Comparison of ENCODE assay signal across 16 cellular contexts in genomic region chr20:36924167-36925045, GRCh38. TPM values are rescaled to one million over a fixed set of nuclear protein-coding genes. Genes with fewer than 3 reads are reported as not detected.
A peak's percentile ranks its signal among the peaks of the same experiment; 100 is the strongest.
DNase-seq lines count a peak whose midpoint lies in the region; ATAC-seq and TF ChIP-seq lines count a peak whose summit lies in the region.
"Had no signal": no experiment of that assay in that cellular context is flagged by ENCODE, and none has a peak within 500 bp of the region (broad histone marks: within the 10 kb centered on the region; RNA-seq: fewer than 3 reads in every experiment).

No MANE protein-coding gene starts in this region.

- 87% methylated on average over 9 of the region's 9 CpGs for WGBS in esophagus muscularis mucosa

- H3K27me3 Mint-ChIP-seq in activated T-helper 2 cell treated with anti-CD3 and anti-CD28 coated beads, Interferon-gamma antibody, Interleukin-2, Interleukin-4, amounts not matched to agents 10 μg/mL and 5 μg/mL and 100 μg/mL, durations not matched to agents 14 hours and 24 hours and 36 hours (ENCODE audit: low read depth), result no peaks in the 10 kb centered on the region

- H3K27ac Mint-ChIP-seq in activated T-helper 2 cell treated with anti-CD3 and anti-CD28 coated beads, Interferon-gamma antibody, Interleukin-2, Interleukin-4, amounts not matched to agents 10 μg/mL and 5 μg/mL and 100 μg/mL, durations not matched to agents 14 hours and 24 hours and 36 hours, result peak overlapping the region; percentile 13

- H3K27ac ChIP-seq in esophagus muscularis mucosa (replicated peaks in 1 of 4), result peak overlapping the region in 1 of 4 donors; percentile 29
- H3K27ac ChIP-seq: HL-60, sigmoid colon had no signal

- H3K4me1 ChIP-seq in mucosa of stomach (ENCODE audit: control insufficient read depth, insufficient read depth, low read length), result peaks cover 14% of the 10 kb centered on the region
- H3K4me1 ChIP-seq in esophagus muscularis mucosa, result peaks cover 0 to 27% (median 10%) of the 10 kb centered on the region in 4 donors
- H3K4me1 ChIP-seq: sigmoid colon had no signal

- TF ChIP-seq POLR2A in esophagus muscularis mucosa (IDR thresholded peaks at IDR 0.05; ENCODE audit: low read depth), result no peak

- peak; percentile 29 for DNase-seq in NCI-H1105 treated with DMSO at 0.1 percent for 48 hours (lab: John Stamatoyannopoulos, UW)
- no peak for DNase-seq in NCI-H1105 (lab: John Stamatoyannopoulos, UW)
- DNase-seq in HT-29 (ENCODE audit: low spot score), result peak; percentile 25
- no peak for DNase-seq in activated T-helper 2 cell treated with anti-CD3 and anti-CD28 coated beads, Interferon-gamma antibody, Interleukin-2, Interleukin-4, amounts not matched to agents 10 μg/mL and 5 μg/mL and 100 μg/mL, durations not matched to agents 14 hours and 24 hours and 36 hours (ENCODE audit: low spot score)
- no peak for DNase-seq in medulla oblongata (ENCODE audit: extremely low spot score)
- DNase-seq in esophagus muscularis mucosa (ENCODE audit: extremely low spot score), result no peak
- DNase-seq: activated T-cell treated with anti-CD3 and anti-CD28 coated beads, Interleukin-2, amount 50 U/mL, for 48 hours; midbrain; RPMI8226; sigmoid colon; T-helper 9 cell had no signal

- no peak for ATAC-seq in HG03097 (IDR thresholded peaks at IDR 0.05; ENCODE audit: low FRiP score, unreplicated experiment)

- H3K36me3 ChIP-seq in mucosa of stomach (ENCODE audit: control insufficient read depth, insufficient read depth, low read length) (no peaks in the 10 kb centered on the region), esophagus muscularis mucosa (peaks cover 80 to 98% (median 96%) of the 10 kb centered on the region in 4 donors)

- H3K4me3 ChIP-seq in mucosa of stomach (ENCODE audit: low read length) (no peak overlapping the region), esophagus muscularis mucosa (no peak overlapping the region)
- H3K4me3 ChIP-seq: sigmoid colon had no signal

- H3K36me3 Mint-ChIP-seq in activated T-helper 2 cell treated with anti-CD3 and anti-CD28 coated beads, Interferon-gamma antibody, Interleukin-2, Interleukin-4, amounts not matched to agents 10 μg/mL and 5 μg/mL and 100 μg/mL, durations not matched to agents 14 hours and 24 hours and 36 hours (ENCODE audit: low read depth), result peaks cover 49% of the 10 kb centered on the region

- no peak for TF ChIP-seq EP300 in esophagus muscularis mucosa (IDR thresholded peaks at IDR 0.05)

- peak overlapping the region; percentile 28 for H3K9ac ChIP-seq in mucosa of stomach (ENCODE audit: low read length)

- intact Hi-C loops in activated T-helper 2 cell treated with anti-CD3 and anti-CD28 coated beads, Interferon-gamma antibody, Interleukin-2, Interleukin-4, amounts not matched to agents 10 μg/mL and 5 μg/mL and 100 μg/mL, durations not matched to agents 14 hours and 24 hours and 36 hours (cut with micrococcal nuclease), result no loop called here
- intact Hi-C loops in esophagus muscularis mucosa (cut with DNase I), result loop anchor here (5.0 kb wide), 1 partner anchor 32 kb away; no protein-coding TSS in a partner anchor

- no peak for TF ChIP-seq CTCF in esophagus muscularis mucosa (IDR thresholded peaks at IDR 0.05)

- H3K4me1 Mint-ChIP-seq in activated T-helper 2 cell treated with anti-CD3 and anti-CD28 coated beads, Interferon-gamma antibody, Interleukin-2, Interleukin-4, amounts not matched to agents 10 μg/mL and 5 μg/mL and 100 μg/mL, durations not matched to agents 14 hours and 24 hours and 36 hours (ENCODE audit: low read depth), result peaks cover 5% of the 10 kb centered on the region

- H3K9me3 ChIP-seq in mucosa of stomach (ENCODE audit: control insufficient read depth, low read length) (no peaks in the 10 kb centered on the region), esophagus muscularis mucosa (no peaks in the 10 kb centered on the region)
- H3K9me3 ChIP-seq: sigmoid colon had no signal

- no peaks in the 10 kb centered on the region for H3K27me3 ChIP-seq in mucosa of stomach (ENCODE audit: control insufficient read depth, insufficient read depth, low read length)
- H3K27me3 ChIP-seq in esophagus muscularis mucosa, result no peaks in the 10 kb centered on the region
- H3K27me3 ChIP-seq: sigmoid colon had no signal

- H3K9me3 Mint-ChIP-seq in activated T-helper 2 cell treated with anti-CD3 and anti-CD28 coated beads, Interferon-gamma antibody, Interleukin-2, Interleukin-4, amounts not matched to agents 10 μg/mL and 5 μg/mL and 100 μg/mL, durations not matched to agents 14 hours and 24 hours and 36 hours, result no peaks in the 10 kb centered on the region

- no peak overlapping the region for H3K4me3 Mint-ChIP-seq in activated T-helper 2 cell treated with anti-CD3 and anti-CD28 coated beads, Interferon-gamma antibody, Interleukin-2, Interleukin-4, amounts not matched to agents 10 μg/mL and 5 μg/mL and 100 μg/mL, durations not matched to agents 14 hours and 24 hours and 36 hours (ENCODE audit: low read depth)

RNA-seq across cellular contexts. Expression of gene SAMHD1, which starts 27.1 kb away (rescaled TPM):
- total RNA-seq in HT-29 (2014; rRNA removed; shearing (Covaris generic)), result 17.0 and 20.3 TPM in 2 replicates
- total RNA-seq in activated T-helper 2 cell treated with anti-CD3 and anti-CD28 coated beads, Interferon-gamma antibody, Interleukin-2, Interleukin-4, amounts not matched to agents 10 μg/mL and 5 μg/mL and 100 μg/mL, durations not matched to agents 14 hours and 24 hours and 36 hours, result 44.1 and 45.7 TPM in 2 replicates
- 100 to 1,000 TPM; 373 to 639 (median 471) TPM for total RNA-seq in esophagus muscularis mucosa

RNA-seq across cellular contexts. Expression of gene TLDC2, which starts 48.5 kb away (rescaled TPM):
- total RNA-seq in HT-29 (2014; rRNA removed; shearing (Covaris generic)), result 0.25 and 0.89 TPM in 2 replicates
- not detected in 2 replicates for total RNA-seq in activated T-helper 2 cell treated with anti-CD3 and anti-CD28 coated beads, Interferon-gamma antibody, Interleukin-2, Interleukin-4, amounts not matched to agents 10 μg/mL and 5 μg/mL and 100 μg/mL, durations not matched to agents 14 hours and 24 hours and 36 hours
- total RNA-seq in esophagus muscularis mucosa, result under 1 TPM in 3 of 4 donors, not detected in 1; 0.34 to 0.66 (median 0.42) TPM
- total RNA-seq: A673, NCI-H460 had no signal

Comparison
In these comparisons a context has a peak if more than half of its experiments do, and no peak if none do; other contexts are left out.
1. DNase-seq: peak in NCI-H1105 treated with DMSO at 0.1 percent for 48 hours (single experiment) and HT-29 (single experiment); none in NCI-H1105 (single experiment), activated T-helper 2 cell treated with anti-CD3 and anti-CD28 coated beads, Interferon-gamma antibody, Interleukin-2, Interleukin-4, amounts not matched to agents 10 μg/mL and 5 μg/mL and 100 μg/mL, durations not matched to agents 14 hours and 24 hours and 36 hours (single experiment), medulla oblongata (single experiment) and esophagus muscularis mucosa (single experiment).